8 cellular contexts compared by ENCODE assay signal in the genomic region with DNA sequence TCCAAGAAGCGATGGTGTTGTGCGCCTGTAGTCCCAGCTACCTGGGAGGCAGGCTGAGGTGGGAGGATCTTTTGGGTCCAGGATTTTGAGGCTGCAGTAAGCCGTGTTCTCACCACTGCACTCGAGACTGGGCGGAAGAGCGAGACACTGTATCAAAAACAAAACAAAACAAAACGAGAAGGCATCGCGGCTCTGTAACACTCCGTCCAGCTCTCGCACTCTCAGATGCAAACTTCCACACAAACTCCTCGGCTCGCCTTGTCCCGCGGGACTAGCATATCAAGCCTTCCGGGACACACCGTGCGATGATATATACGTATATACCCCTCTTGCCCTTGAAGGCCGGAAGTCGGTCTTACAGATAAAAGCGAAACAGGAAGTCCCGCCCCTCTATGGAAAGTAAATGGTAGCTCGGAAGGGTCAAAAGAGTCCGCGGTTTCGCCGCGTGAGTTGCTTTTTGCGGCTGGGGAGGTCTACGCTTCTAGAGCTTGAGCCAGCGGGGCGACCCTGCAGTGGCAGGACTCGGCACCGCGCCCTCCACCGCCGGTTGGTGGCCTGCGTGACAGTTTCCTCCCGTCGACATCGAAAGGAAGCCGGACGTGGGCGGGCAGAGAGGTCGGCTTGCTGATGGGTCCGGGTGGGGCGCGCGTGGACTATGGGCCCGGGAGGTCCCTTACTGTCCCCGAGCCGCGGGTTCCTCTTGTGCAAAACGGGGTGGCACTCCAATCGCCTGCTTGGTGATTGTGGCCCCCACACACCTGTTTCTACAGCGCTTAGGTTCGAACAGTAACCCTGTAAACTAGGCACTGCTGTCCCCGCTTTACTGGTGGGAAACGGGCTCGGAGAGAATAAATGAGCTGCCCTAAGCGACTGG. TPM values are rescaled to one million over a fixed set of nuclear protein-coding genes. Genes with fewer than 3 reads are reported as not detected.
DNase-seq lines count a peak whose midpoint lies in the region; ATAC-seq and TF ChIP-seq lines count a peak whose summit lies in the region.

Gene COA6, plus strand, starts transcription at position 393 of the 874 bp plus-strand sequence. Its CDS starts 11 bp downstream, at position 404.

- peaks cover 38% of the 10 kb centered on the region for H3K79me2 ChIP-seq in SK-N-SH (ENCODE audit: insufficient read depth)

- H3K4me1 ChIP-seq in SK-N-SH (ENCODE audit: control insufficient read depth in 1 of 2, insufficient read depth in 2 of 2, low read depth in 1 of 2, low read length in 1 of 2) (peaks cover 3 to 13% of the 10 kb centered on the region in 2 experiments; a peak in 3 of 4 replicates), suprapubic skin (peaks cover 32% of the 10 kb centered on the region)

- peak within 1 kb of the TSS; percentile 92 for H3K4me2 ChIP-seq in SK-N-SH

- DNase-seq in GM06990 (ENCODE audit: extremely low read depth, insufficient read length) (peak; percentile 96), NCI-H1048 (lab: John Stamatoyannopoulos, UW) (peak; percentile 98), SK-N-SH (peak; percentile 87), globus pallidus (ENCODE audit: low spot score) (peak; percentile 90), nucleus accumbens (lab: John Stamatoyannopoulos, UW) (peak in 55 of 56 donors; percentile 57 to 95 (median 89)), suprapubic skin (ENCODE audit: low spot score in 2 of 2) (peak; percentile 96 to 97)
- DNase-seq in activated naive CD4-positive, alpha-beta T cell treated with anti-CD3 and anti-CD28 coated beads, Interleukin-2, amount 50 U/mL, for 16 hours = peak; percentile 93

- CTCF ChIA-PET in SK-N-SH (lab: Yijun Ruan, JAX) = interaction anchor here (0.6 to 2.0 kb wide), 8 partner anchors 11 to 165 kb away, joined by 3 to 8 read pairs (median 3); no protein-coding TSS in a partner anchor

- peak within 1 kb of the TSS; percentile 94 for H3K9ac ChIP-seq in SK-N-SH

- no peaks in the 10 kb centered on the region for H3K9me2 ChIP-seq in SK-N-SH

- TF ChIP-seq EP300 in SK-N-SH (IDR thresholded peaks at IDR 0.05; ENCODE audit: borderline replicate concordance in 1 of 2, low read depth in 1 of 2, low read length in 1 of 2) = peak in 1 of 2 experiments; percentile 37; a peak in 1 of 4 replicates
- no peak for TF ChIP-seq EP300 in suprapubic skin (IDR thresholded peaks at IDR 0.05)

- H3K9me3 ChIP-seq in SK-N-SH (no peaks in the 10 kb centered on the region), suprapubic skin (no peaks in the 10 kb centered on the region)

- peaks cover 8% of the 10 kb centered on the region for H3F3A ChIP-seq in SK-N-SH (replicated peaks; ENCODE audit: insufficient read depth)

- POLR2A ChIA-PET in SK-N-SH (lab: Yijun Ruan, JAX) = interaction anchor here (0.6 to 2.3 kb wide), 6 partner anchors 9 to 187 kb away, joined by 3 to 11 read pairs (median 4); partner anchors contain the start of gene TARBP1

- under 1% methylated on average over 41 of the region's 62 CpGs for WGBS in SK-N-SH (ENCODE audit: low lambda C conversion rate)
- 0% methylated on average over 44 of the region's 62 CpGs for WGBS in suprapubic skin

- TF ChIP-seq POLR2A in suprapubic skin (IDR thresholded peaks at IDR 0.05) = peak in 1 of 2 donors; percentile 73

- no peak for TF ChIP-seq RAD21 in SK-N-SH (IDR thresholded peaks at IDR 0.05; ENCODE audit: low read length)

- peaks cover 14% of the 10 kb centered on the region for H3K36me3 ChIP-seq in GM06990 (ENCODE audit: control insufficient read depth, insufficient read depth, low read length)
- peaks cover 7 to 25% of the 10 kb centered on the region in 2 experiments for H3K36me3 ChIP-seq in SK-N-SH (replicated peaks in 1 of 2; ENCODE audit: control insufficient read depth in 1 of 2, insufficient read depth in 2 of 2, low read length in 1 of 2)
- H3K36me3 ChIP-seq in suprapubic skin = peaks cover 25% of the 10 kb centered on the region

- peak within 1 kb of the TSS; percentile 80 for H2AFZ ChIP-seq in SK-N-SH (ENCODE audit: low read depth)

- H3K4me3 ChIP-seq in GM06990 (replicated peaks; ENCODE audit: low read depth, low read length) = peak within 1 kb of the TSS; percentile 94
- peak within 1 kb of the TSS; percentile 86 to 96 for H3K4me3 ChIP-seq in SK-N-SH (ENCODE audit: low read depth in 2 of 2, low read length in 1 of 2)
- peak within 1 kb of the TSS; percentile 93 for H3K4me3 ChIP-seq in suprapubic skin

- H3K27me3 ChIP-seq in GM06990 (replicated peaks; ENCODE audit: control insufficient read depth, insufficient read depth, low read length) = no peaks in the 10 kb centered on the region
- H3K27me3 ChIP-seq in SK-N-SH (ENCODE audit: insufficient read depth) = no peaks in the 10 kb centered on the region
- H3K27me3 ChIP-seq in suprapubic skin = no peaks in the 10 kb centered on the region

- ATAC-seq in HG02571 (IDR thresholded peaks at IDR 0.05; ENCODE audit: unreplicated experiment) = peak; percentile 90

- H4K20me1 ChIP-seq in SK-N-SH (ENCODE audit: insufficient read depth) = no peaks in the 10 kb centered on the region

- peak within 1 kb of the TSS; percentile 92 to 99 for H3K27ac ChIP-seq in SK-N-SH (ENCODE audit: low read depth in 2 of 2, low read length in 1 of 2)
- H3K27ac ChIP-seq in suprapubic skin = peak within 1 kb of the TSS; percentile 98

- TF ChIP-seq CTCF in GM06990 (IDR thresholded peaks at IDR 0.05; ENCODE audit: insufficient read depth, low read length, poor library complexity, severe bottlenecking) (no peak), SK-N-SH (IDR thresholded peaks at IDR 0.05) (no peak), suprapubic skin (IDR thresholded peaks at IDR 0.05) (no peak)

TF ChIP-seq in SK-N-SH, 30 proteins besides CTCF, POLR2A, EP300 and RAD21 (continues in another document):
- TF ChIP-seq RFX5 (IDR thresholded peaks at IDR 0.05; ENCODE audit: low read length) (peak; percentile 34; the same call in 1 of the 2 replicates), FOXM1 (IDR thresholded peaks at IDR 0.05; ENCODE audit: low read depth) (no peak), CHD2 (IDR thresholded peaks at IDR 0.05; ENCODE audit: low read length, partially characterized antibody) (peak; percentile 93), FOXJ3 (CRISPR knock-in tag; IDR thresholded peaks at IDR 0.05) (0 out of 2 replicates have a peak, but pooled peaks have one; percentile 48), RXRA (IDR thresholded peaks at IDR 0.05; ENCODE audit: borderline replicate concordance, low read depth) (no peak), RCOR1 (IDR thresholded peaks at IDR 0.05; ENCODE audit: low read length) (no peak), GATA2 (CRISPR knock-in tag; IDR thresholded peaks at IDR 0.05) (peak; percentile 58), GABPA (IDR thresholded peaks at IDR 0.05; ENCODE audit: low read depth) (peak; percentile 97), NFIC (IDR thresholded peaks at IDR 0.05; ENCODE audit: borderline replicate concordance) (no peak), NRF1 (IDR thresholded peaks at IDR 0.05; ENCODE audit: low read depth, low read length) (no peak), TEAD4 (IDR thresholded peaks at IDR 0.05; ENCODE audit: borderline replicate concordance, insufficient read depth) (0 out of 2 replicates have a peak, but pooled peaks have one; percentile 10), FOSL2 (IDR thresholded peaks at IDR 0.05; ENCODE audit: borderline replicate concordance, low read depth) (peak; percentile 11; the same call in 1 of the 2 replicates), ELF1 (IDR thresholded peaks at IDR 0.05) (peak; percentile 96), POLR2AphosphoS5 (IDR thresholded peaks at IDR 0.05; ENCODE audit: low read depth, low read length) (peak; percentile 95)
- TF ChIP-seq, protein P1, sequence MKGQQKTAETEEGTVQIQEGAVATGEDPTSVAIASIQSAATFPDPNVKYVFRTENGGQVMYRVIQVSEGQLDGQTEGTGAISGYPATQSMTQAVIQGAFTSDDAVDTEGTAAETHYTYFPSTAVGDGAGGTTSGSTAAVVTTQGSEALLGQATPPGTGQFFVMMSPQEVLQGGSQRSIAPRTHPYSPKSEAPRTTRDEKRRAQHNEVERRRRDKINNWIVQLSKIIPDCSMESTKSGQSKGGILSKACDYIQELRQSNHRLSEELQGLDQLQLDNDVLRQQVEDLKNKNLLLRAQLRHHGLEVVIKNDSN (IDR thresholded peaks at IDR 0.05; ENCODE audit: borderline replicate concordance, low read depth) = peak; percentile 65
- TF ChIP-seq, protein P2, sequence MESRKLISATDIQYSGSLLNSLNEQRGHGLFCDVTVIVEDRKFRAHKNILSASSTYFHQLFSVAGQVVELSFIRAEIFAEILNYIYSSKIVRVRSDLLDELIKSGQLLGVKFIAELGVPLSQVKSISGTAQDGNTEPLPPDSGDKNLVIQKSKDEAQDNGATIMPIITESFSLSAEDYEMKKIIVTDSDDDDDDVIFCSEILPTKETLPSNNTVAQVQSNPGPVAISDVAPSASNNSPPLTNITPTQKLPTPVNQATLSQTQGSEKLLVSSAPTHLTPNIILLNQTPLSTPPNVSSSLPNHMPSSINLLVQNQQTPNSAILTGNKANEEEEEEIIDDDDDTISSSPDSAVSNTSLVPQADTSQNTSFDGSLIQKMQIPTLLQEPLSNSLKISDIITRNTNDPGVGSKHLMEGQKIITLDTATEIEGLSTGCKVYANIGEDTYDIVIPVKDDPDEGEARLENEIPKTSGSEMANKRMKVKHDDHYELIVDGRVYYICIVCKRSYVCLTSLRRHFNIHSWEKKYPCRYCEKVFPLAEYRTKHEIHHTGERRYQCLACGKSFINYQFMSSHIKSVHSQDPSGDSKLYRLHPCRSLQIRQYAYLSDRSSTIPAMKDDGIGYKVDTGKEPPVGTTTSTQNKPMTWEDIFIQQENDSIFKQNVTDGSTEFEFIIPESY (IDR thresholded peaks at IDR 0.05; ENCODE audit: borderline replicate concordance, low read depth) = peak; percentile 91

RNA-seq across cellular contexts. Expression of gene COA6, which starts in this region (rescaled TPM):
- polyA plus RNA-seq in SK-N-SH (2012; rRNA removed) = 34.2 and 42.2 TPM in 2 replicates
- 42.1 and 52.1 TPM in 2 replicates for polyA plus RNA-seq in SK-N-SH (2012; cell fraction: cytosol; rRNA removed)
- 15.1 and 20.6 TPM in 2 replicates for polyA plus RNA-seq in SK-N-SH (2012; cell fraction: nucleus; rRNA removed)
- 10 to 100 TPM in 3 of 4 donors, 1 to 10 TPM in 1; 8.6 to 21.4 (median 16.3) TPM for total RNA-seq in suprapubic skin

Comparison
In these comparisons a context has a peak if more than half of its experiments do, and no peak if none do; other contexts are left out.
1. Peak in every context shown above with its lines: DNase-seq, ATAC-seq, H3K4me3 ChIP-seq and H3K27ac ChIP-seq.